ENCODE assay signal across 24 cellular contexts in the genomic region with DNA sequence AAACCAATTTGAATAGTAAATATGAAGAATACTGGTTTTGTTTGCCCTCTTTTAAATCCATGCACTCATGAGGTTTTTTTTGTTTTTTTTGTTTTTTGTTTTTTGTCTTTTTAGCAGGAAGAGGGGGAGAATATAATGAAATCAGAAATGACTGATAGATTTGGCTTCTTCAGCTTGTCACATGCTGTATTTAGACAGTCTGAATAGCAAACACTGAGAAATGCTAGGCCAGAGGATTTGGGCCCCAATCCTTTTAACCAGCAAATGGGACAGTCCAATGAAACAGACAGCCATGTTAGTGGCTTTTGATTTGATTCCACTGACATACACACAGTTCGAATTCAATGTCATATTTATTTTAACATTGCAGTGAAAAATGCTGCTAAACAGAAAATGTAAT.
A peak's percentile ranks its signal among the peaks of the same experiment; 100 is the strongest.
DNase-seq lines count a peak whose midpoint lies in the region; ATAC-seq and TF ChIP-seq lines count a peak whose summit lies in the region.
"Had no signal": no experiment of that assay in that cellular context is flagged by ENCODE, and none has a peak within 500 bp of the region (broad histone marks: within the 10 kb centered on the region; RNA-seq: fewer than 3 reads in every experiment).

No MANE protein-coding gene starts in this region.

- H3K4me1 Mint-ChIP-seq in activated naive CD8-positive, alpha-beta T cell treated with anti-CD3 and anti-CD28 coated beads, Interleukin-2, amount 50 U/mL, for 24 hours, result peaks cover 4% of the 10 kb centered on the region
- H3K4me1 Mint-ChIP-seq: CD14-positive monocyte; CD4-positive, alpha-beta memory T cell; CD4-positive, CD25-positive, alpha-beta regulatory T cell; CD8-positive, alpha-beta memory T cell had no signal

- DNase-seq in Ammon's horn (ENCODE audit: low spot score) (peak; percentile 31), globus pallidus (ENCODE audit: low spot score) (peak; percentile 63), superior temporal gyrus (ENCODE audit: extremely low spot score) (peak; percentile 56), kidney tubule cell (ENCODE audit: low spot score) (no peak), GM10248 (ENCODE audit: extremely low spot score) (no peak), DMS153 treated with DMSO at 0.1 percent for 48 hours (lab: John Stamatoyannopoulos, UW; ENCODE audit: unreplicated experiment) (no peak)
- no peak for DNase-seq in activated naive CD8-positive, alpha-beta T cell treated with anti-CD3 and anti-CD28 coated beads, Interleukin-2, amount 50 U/mL, for 24 hours
- DNase-seq: 8988T; AML-193; BE2C; C1 segment of cervical spinal cord; CD4-positive, alpha-beta memory T cell; CD4-positive, CD25-positive, alpha-beta regulatory T cell; CD8-positive, alpha-beta memory T cell; COR-L47; DMS 273 treated with DMSO at 0.1 percent for 48 hours; DMS153; DMS79 treated with DMSO at 0.1 percent for 48 hours; GF-D8 had no signal

- no peak for TF ChIP-seq CTCF in GM10248 (IDR thresholded peaks at IDR 0.05; ENCODE audit: control extremely low read depth, extremely low read depth, low read depth, missing control alignments)

- ATAC-seq in activated naive CD8-positive, alpha-beta T cell treated with anti-CD3 and anti-CD28 coated beads, Interleukin-2, amount 50 U/mL, for 24 hours, result no peak
- ATAC-seq: A549, GM12878 had no signal

- peaks cover 3% of the 10 kb centered on the region for H3K27me3 Mint-ChIP-seq in activated naive CD8-positive, alpha-beta T cell treated with anti-CD3 and anti-CD28 coated beads, Interleukin-2, amount 50 U/mL, for 24 hours

- H3K36me3 Mint-ChIP-seq in activated naive CD8-positive, alpha-beta T cell treated with anti-CD3 and anti-CD28 coated beads, Interleukin-2, amount 50 U/mL, for 24 hours (ENCODE audit: low read depth), result no peaks in the 10 kb centered on the region
- H3K36me3 Mint-ChIP-seq: CD14-positive monocyte; CD4-positive, alpha-beta memory T cell; CD4-positive, CD25-positive, alpha-beta regulatory T cell had no signal

- POLR2A ChIA-PET in GM10248 (lab: Yijun Ruan, JAX), result no interaction called here

- no peak overlapping the region for H3K4me3 Mint-ChIP-seq in activated naive CD8-positive, alpha-beta T cell treated with anti-CD3 and anti-CD28 coated beads, Interleukin-2, amount 50 U/mL, for 24 hours
- H3K4me3 Mint-ChIP-seq: CD14-positive monocyte; CD4-positive, alpha-beta memory T cell; CD4-positive, CD25-positive, alpha-beta regulatory T cell; CD8-positive, alpha-beta memory T cell had no signal

- no peaks in the 10 kb centered on the region for H3K9me3 Mint-ChIP-seq in activated naive CD8-positive, alpha-beta T cell treated with anti-CD3 and anti-CD28 coated beads, Interleukin-2, amount 50 U/mL, for 24 hours

- peak overlapping the region; percentile 7 for H3K27ac ChIP-seq in angular gyrus (ENCODE audit: low read depth, low read length)
- H3K27ac ChIP-seq: A549, BLaER1 had no signal

- H3K27ac Mint-ChIP-seq in activated naive CD8-positive, alpha-beta T cell treated with anti-CD3 and anti-CD28 coated beads, Interleukin-2, amount 50 U/mL, for 24 hours, result no peak overlapping the region
- H3K27ac Mint-ChIP-seq: CD14-positive monocyte; CD4-positive, alpha-beta memory T cell; CD4-positive, CD25-positive, alpha-beta regulatory T cell; CD8-positive, alpha-beta memory T cell had no signal

- CTCF ChIA-PET in GM10248 (lab: Yijun Ruan, JAX), result no interaction called here

Comparison
In these comparisons a context has a peak if more than half of its experiments do, and no peak if none do; other contexts are left out.
1. DNase-seq: peak in Ammon's horn (single experiment), globus pallidus (single experiment) and superior temporal gyrus (single experiment); none in kidney tubule cell (single experiment), activated naive CD8-positive, alpha-beta T cell treated with anti-CD3 and anti-CD28 coated beads, Interleukin-2, amount 50 U/mL, for 24 hours (single experiment), GM10248 (single experiment) and DMS153 treated with DMSO at 0.1 percent for 48 hours (single experiment).